16 cellular contexts compared by ENCODE assay signal in genomic region chr12:120801146-120801545, GRCh38.
DNase-seq lines count a peak whose midpoint lies in the region; ATAC-seq, FAIRE-seq and TF ChIP-seq lines count a peak whose summit lies in the region.
"Had no signal": no experiment of that assay in that cellular context is flagged by ENCODE, and none has a peak within 500 bp of the region (broad histone marks: within the 10 kb centered on the region; RNA-seq: fewer than 3 reads in every experiment).

No MANE protein-coding gene starts in this region.

- ATAC-seq in PC-3 = no peak
- peak; percentile 53 for ATAC-seq in esophagus mucosa
- no peak for ATAC-seq in GM21786 (IDR thresholded peaks at IDR 0.05; ENCODE audit: unreplicated experiment)

- H3K9me3 ChIP-seq in PC-3 (ENCODE audit: low read length) = no peaks in the 10 kb centered on the region
- H3K9me3 ChIP-seq in ascending aorta = peaks cover 2 to 3% of the 10 kb centered on the region in 2 donors
- H3K9me3 ChIP-seq: HAP-1, thyroid gland had no signal

- peaks cover 3% of the 10 kb centered on the region; the same call in 1 of the 2 replicates for H3K36me3 ChIP-seq in PC-3 (ENCODE audit: low read depth, low read length)
- no peaks in the 10 kb centered on the region for H3K36me3 ChIP-seq in ascending aorta
- H3K36me3 ChIP-seq: HAP-1, thyroid gland had no signal

- H3K4me3 ChIP-seq in PC-3 (ENCODE audit: low read length) (no peak overlapping the region), ascending aorta (no peak overlapping the region)
- H3K4me3 ChIP-seq: HAP-1, thyroid gland had no signal

- POLR2A ChIA-PET in PC-3 (lab: Charles Lee; ENCODE audit: unreplicated experiment) = no interaction called here

- H3F3A ChIP-seq in PC-3 (ENCODE audit: low read length, unreplicated experiment) = no peaks in the 10 kb centered on the region

- H3K27ac ChIP-seq in PC-3 (ENCODE audit: low read length) = no peak overlapping the region
- no peak overlapping the region for H3K27ac ChIP-seq in ascending aorta
- H3K27ac ChIP-seq: thyroid gland had no signal

- no peaks in the 10 kb centered on the region for H3K9me2 ChIP-seq in PC-3 (replicated peaks; ENCODE audit: low read length)

- BruUV-seq in PC-3 (replicated peaks; lab: Mats Ljungman, UMichigan) = no TSS peak

- H4K20me1 ChIP-seq in PC-3 (ENCODE audit: low read length) = no peaks in the 10 kb centered on the region

- H3K9ac ChIP-seq in PC-3 (ENCODE audit: low read length) = no peak overlapping the region

- intact Hi-C loops in PC-3 (cut with micrococcal nuclease) = loop anchor here (5.0 kb wide), 1 partner anchor 91 kb away; no protein-coding TSS in a partner anchor
- intact Hi-C loops in ascending aorta (cut with DNase I) = no loop called here

- H3K4me1 ChIP-seq in PC-3 (ENCODE audit: insufficient read depth, low read length) (0 out of 2 replicates have a peak, but pooled peaks cover 3% of the 10 kb centered on the region), ascending aorta (no peaks in the 10 kb centered on the region)
- H3K4me1 ChIP-seq: HAP-1 had no signal

- TF ChIP-seq CTCF in PC-3 (conservative IDR thresholded peaks at IDR 0.05; ENCODE audit: low read depth, low read length) (no peak), ascending aorta (IDR thresholded peaks at IDR 0.05) (no peak)

- no peak for TF ChIP-seq POLR2A in GM12891 (IDR thresholded peaks at IDR 0.05; ENCODE audit: low read depth, low read length)

- H3K27me3 ChIP-seq in PC-3 (ENCODE audit: low read length) = no peaks in the 10 kb centered on the region
- H3K27me3 ChIP-seq in ascending aorta = no peaks in the 10 kb centered on the region
- H3K27me3 ChIP-seq: thyroid gland had no signal

- H3K79me2 ChIP-seq in PC-3 (ENCODE audit: low read length) = peaks cover 5% of the 10 kb centered on the region; the same call in 1 of the 2 replicates

- H2AFZ ChIP-seq in PC-3 (ENCODE audit: low read length) = no peak overlapping the region

- DNase-seq in NCI-H82 (lab: John Stamatoyannopoulos, UW) (peak; percentile 41), NCI-H82 treated with DMSO at 0.1 percent for 48 hours (lab: John Stamatoyannopoulos, UW; ENCODE audit: unreplicated experiment) (no peak), GM12891 (ENCODE audit: insufficient read length, low spot score) (no peak), PC-3 (peak; percentile 27), NCI-H2196 treated with DMSO at 0.1 percent for 48 hours (lab: John Stamatoyannopoulos, UW; ENCODE audit: unreplicated experiment) (no peak), ascending aorta (ENCODE audit: low spot score in 2 of 2) (no peak)
- DNase-seq: 8988T, amniotic stem cell, DMS153, Kasumi-1, midbrain, NCI-H1417, thyroid gland had no signal

- no peak overlapping the region for H3K4me2 ChIP-seq in PC-3 (ENCODE audit: low read length)

- peak; percentile 33 for FAIRE-seq in GM12891 (lab: Jason Lieb, UNC)

- CTCF ChIA-PET in PC-3 (lab: Charles Lee) = no interaction called here

TF ChIP-seq in GM12891, 5 proteins besides CTCF, POLR2A, EP300 and RAD21:
- TF ChIP-seq SPI1 (IDR thresholded peaks at IDR 0.05; ENCODE audit: low read depth, low read length) = no peak
- no peak for TF ChIP-seq POLR2AphosphoS5 (IDR thresholded peaks at IDR 0.05; ENCODE audit: low read depth, low read length)
- TF ChIP-seq TAF1 (IDR thresholded peaks at IDR 0.05; ENCODE audit: low read depth, low read length) = no peak
- TF ChIP-seq POU2F2 (IDR thresholded peaks at IDR 0.05; ENCODE audit: low read depth, low read length) = peak; percentile 58; the same call in 1 of the 2 replicates
- TF ChIP-seq PAX5 (IDR thresholded peaks at IDR 0.05; ENCODE audit: insufficient read depth, low read length, severe bottlenecking) = no peak

Comparison
In these comparisons a context has a peak if more than half of its experiments do, and no peak if none do; other contexts are left out.
1. DNase-seq: peak in NCI-H82 (single experiment) and PC-3 (single experiment); none in NCI-H82 treated with DMSO at 0.1 percent for 48 hours (single experiment), GM12891 (single experiment), NCI-H2196 treated with DMSO at 0.1 percent for 48 hours (single experiment) and ascending aorta (0 of 2).